Comparison of ENCODE assay signal across 1 cellular context in genomic region chr2:237735762-237736161, GRCh38.
TF ChIP-seq lines count a peak whose summit lies in the region.

No MANE protein-coding gene starts in this region.

TF ChIP-seq in H1, 55 proteins besides CTCF, POLR2A, EP300 and RAD21:
- TF ChIP-seq MAFK (IDR thresholded peaks at IDR 0.05; ENCODE audit: low read depth, low read length) (no peak), KDM5A (IDR thresholded peaks at IDR 0.05; ENCODE audit: low read length) (no peak), SIN3A (conservative IDR thresholded peaks at IDR 0.05 in 1 of 2, IDR thresholded peaks at IDR 0.05 in 1 of 2; ENCODE audit: low read depth in 1 of 2, low read length in 2 of 2) (no peak), SP1 (IDR thresholded peaks at IDR 0.05; ENCODE audit: low read depth, low read length) (no peak), RBBP5 (IDR thresholded peaks at IDR 0.05; ENCODE audit: borderline replicate concordance, low read depth, low read length) (no peak), SAP30 (IDR thresholded peaks at IDR 0.05; ENCODE audit: insufficient read depth, insufficient replicate concordance, low read length) (no peak)
TF ChIP-seq in H1: peak in this region for 0.
